Comparison of ENCODE assay signal across 1 cellular context in genomic region chr5:129098488-129099183, GRCh38.
TF ChIP-seq lines count a peak whose summit lies in the region.

No MANE protein-coding gene starts in this region.

TF ChIP-seq in K562, 482 proteins besides CTCF, POLR2A, EP300 and RAD21 (continued from another document):
- no peak for TF ChIP-seq RBBP5 (IDR thresholded peaks at IDR 0.05; ENCODE audit: borderline replicate concordance, insufficient read depth, low read length, poor library complexity, severe bottlenecking)
- TF ChIP-seq, protein P1, sequence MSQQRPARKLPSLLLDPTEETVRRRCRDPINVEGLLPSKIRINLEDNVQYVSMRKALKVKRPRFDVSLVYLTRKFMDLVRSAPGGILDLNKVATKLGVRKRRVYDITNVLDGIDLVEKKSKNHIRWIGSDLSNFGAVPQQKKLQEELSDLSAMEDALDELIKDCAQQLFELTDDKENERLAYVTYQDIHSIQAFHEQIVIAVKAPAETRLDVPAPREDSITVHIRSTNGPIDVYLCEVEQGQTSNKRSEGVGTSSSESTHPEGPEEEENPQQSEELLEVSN (IDR thresholded peaks at IDR 0.05; ENCODE audit: borderline replicate concordance in 1 of 2, extremely low read depth in 1 of 2, insufficient read depth in 1 of 2, insufficient read length in 1 of 2, low read depth in 1 of 2, low read length in 1 of 2, poor library complexity in 1 of 2, severe bottlenecking in 1 of 2), result no peak
- TF ChIP-seq, protein P2, sequence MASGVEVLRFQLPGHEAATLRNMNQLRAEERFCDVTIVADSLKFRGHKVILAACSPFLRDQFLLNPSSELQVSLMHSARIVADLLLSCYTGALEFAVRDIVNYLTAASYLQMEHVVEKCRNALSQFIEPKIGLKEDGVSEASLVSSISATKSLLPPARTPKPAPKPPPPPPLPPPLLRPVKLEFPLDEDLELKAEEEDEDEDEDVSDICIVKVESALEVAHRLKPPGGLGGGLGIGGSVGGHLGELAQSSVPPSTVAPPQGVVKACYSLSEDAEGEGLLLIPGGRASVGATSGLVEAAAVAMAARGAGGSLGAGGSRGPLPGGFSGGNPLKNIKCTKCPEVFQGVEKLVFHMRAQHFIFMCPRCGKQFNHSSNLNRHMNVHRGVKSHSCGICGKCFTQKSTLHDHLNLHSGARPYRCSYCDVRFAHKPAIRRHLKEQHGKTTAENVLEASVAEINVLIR (CRISPR knock-in tag; IDR thresholded peaks at IDR 0.05), result no peak
- peak; percentile 37; the same call in 1 of the 2 replicates for TF ChIP-seq ESRRA (IDR thresholded peaks at IDR 0.05; ENCODE audit: borderline replicate concordance, low read depth)
- TF ChIP-seq TEAD4 (IDR thresholded peaks at IDR 0.05; ENCODE audit: low read length), result peak; percentile 15; the same call in 1 of the 2 replicates
- TF ChIP-seq TEAD4 (CRISPR knock-in tag; IDR thresholded peaks at IDR 0.05; ENCODE audit: borderline replicate concordance), result no peak
- TF ChIP-seq ARID1B (IDR thresholded peaks at IDR 0.05), result peak; percentile 65
- no peak for TF ChIP-seq SOX6 (IDR thresholded peaks at IDR 0.05)
- TF ChIP-seq ATF2 (CRISPR knock-in tag; IDR thresholded peaks at IDR 0.05), result no peak
- TF ChIP-seq PRMT5 (CRISPR knock-in tag; IDR thresholded peaks at IDR 0.05), result no peak
- no peak for TF ChIP-seq CBFA2T2 (conservative IDR thresholded peaks at IDR 0.05)
- TF ChIP-seq ZNF77 (CRISPR knock-in tag; IDR thresholded peaks at IDR 0.05), result no peak
- peak; percentile 41; the same call in 1 of the 2 replicates for TF ChIP-seq SMARCA4 (IDR thresholded peaks at IDR 0.05)
- TF ChIP-seq CBFA2T3 (IDR thresholded peaks at IDR 0.05), result peak; percentile 49; the same call in 1 of the 2 replicates
- no peak for TF ChIP-seq ZNF395 (CRISPR knock-in tag; IDR thresholded peaks at IDR 0.05)
- TF ChIP-seq TCF3 (CRISPR knock-in tag; IDR thresholded peaks at IDR 0.05), result peak; percentile 42; the same call in 1 of the 2 replicates
- no peak for TF ChIP-seq WHSC1 (IDR thresholded peaks at IDR 0.05; ENCODE audit: low read length)
- TF ChIP-seq ZNF780A (CRISPR knock-in tag; IDR thresholded peaks at IDR 0.05), result no peak
- TF ChIP-seq ZFP36 (IDR thresholded peaks at IDR 0.05; ENCODE audit: low read depth, low read length, partially characterized antibody), result no peak
